Comparison of ENCODE assay signal across 20 cellular contexts in the genomic region with DNA sequence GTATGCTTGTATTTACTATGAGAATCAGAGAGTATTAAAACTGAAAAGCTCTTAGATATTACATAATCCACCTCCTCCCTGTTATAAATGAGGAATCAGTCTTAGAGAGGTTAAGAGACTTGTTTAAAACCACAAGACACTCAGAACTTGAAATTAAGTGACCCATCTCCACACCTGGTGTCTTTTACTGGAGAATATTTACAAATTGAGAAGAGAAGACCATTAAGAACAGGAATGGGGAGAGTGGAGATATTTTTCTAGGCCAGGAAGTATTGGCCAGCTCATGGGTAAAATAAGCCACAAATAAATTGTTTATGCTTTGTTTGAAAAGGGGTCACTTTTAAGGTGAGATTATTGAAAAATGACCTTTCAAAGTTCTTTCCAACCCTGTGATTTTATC.
"Had no signal": no experiment of that assay in that cellular context is flagged by ENCODE, and none has a peak within 500 bp of the region (broad histone marks: within the 10 kb centered on the region; RNA-seq: fewer than 3 reads in every experiment).

No MANE protein-coding gene starts in this region.

- ATAC-seq: Panc1, PC-3, T-cell had no signal

- DNase-seq: KBM-7, MG63, NCI-H1092 treated with DMSO at 0.1 percent for 48 hours, NCI-H1436, NCI-H187, NCI-H2029, NCI-H2081 treated with DMSO at 0.1 percent for 48 hours, NCI-H2171, NCI-H226, NCI-H446, NCI-H510A, NCI-H524 treated with DMSO at 0.1 percent for 48 hours, NCI-H69, NCI-H774, PC-3, SHP77, SK-N-SH, SW 1271, T-cell had no signal
